ENCODE assay signal across 31 cellular contexts in genomic region chr1:107997846-107998245, GRCh38.
"Had no signal": no experiment of that assay in that cellular context is flagged by ENCODE, and none has a peak within 500 bp of the region (broad histone marks: within the 10 kb centered on the region; RNA-seq: fewer than 3 reads in every experiment).

No MANE protein-coding gene starts in this region.

- H3K9me3 ChIP-seq: adrenal gland, ascending aorta, body of pancreas, breast epithelium had no signal

- H3K27me3 ChIP-seq: adrenal gland, ascending aorta, body of pancreas, brain microvascular endothelial cell, breast epithelium, cardiac muscle cell had no signal

- H3K4me1 ChIP-seq: ascending aorta, body of pancreas, breast epithelium had no signal

- DNase-seq: activated effector memory CD4-positive, alpha-beta T cell treated with anti-CD3 and anti-CD28 coated beads, Interleukin-2, amount 50 U/mL, for 16 hours; activated effector memory CD4-positive, alpha-beta T cell treated with Interleukin-2 at 50 U/mL for 16 hours; activated gamma-delta T cell; activated gamma-delta T cell treated with Interleukin-2 at 50 U/mL for 16 hours; activated naive CD4-positive, alpha-beta T cell; activated naive CD4-positive, alpha-beta T cell treated with anti-CD3 and anti-CD28 coated beads for 36 hours; activated naive CD4-positive, alpha-beta T cell treated with anti-CD3 and anti-CD28 coated beads, Interleukin-2, amount 10 ng/mL, durations not matched to agents 7 days and 5 days; activated naive CD4-positive, alpha-beta T cell treated with anti-CD3 and anti-CD28 coated beads, Interleukin-2, amount 50 U/mL, for 16 hours; activated naive CD4-positive, alpha-beta T cell treated with Interleukin-2 at 50 U/mL for 16 hours; activated naive CD8-positive, alpha-beta T cell treated with anti-CD3 and anti-CD28 coated beads for 36 hours; activated naive CD8-positive, alpha-beta T cell treated with anti-CD3 and anti-CD28 coated beads, Interleukin-2, amount 10 ng/mL, durations not matched to agents 7 days and 5 days; activated naive CD8-positive, alpha-beta T cell treated with anti-CD3 and anti-CD28 coated beads, Interleukin-2, amount 50 U/mL, for 24 hours; activated T-cell treated with anti-CD3 and anti-CD28 coated beads, Interleukin-2, amount 50 U/mL, for 1 hour; activated T-cell treated with anti-CD3 and anti-CD28 coated beads, Interleukin-2, amount 50 U/mL, for 24 hours; activated T-cell treated with anti-CD3 and anti-CD28 coated beads, Interleukin-2, amount 50 U/mL, for 4 hours; activated T-cell treated with anti-CD3 and anti-CD28 coated beads, Interleukin-2, amount 50 U/mL, for 48 hours; activated T-cell treated with anti-CD3 and anti-CD28 coated beads, Interleukin-2, amount 50 U/mL, for 72 hours; adrenal gland; amniotic stem cell; amygdala; aorta; body of pancreas; brain microvascular endothelial cell; caudate nucleus; central memory CD4-positive, alpha-beta T cell; cerebellar nuclear complex had no signal

- H3K36me3 ChIP-seq: adrenal gland, ascending aorta, brain microvascular endothelial cell, breast epithelium, cardiac muscle cell had no signal

- H3K4me3 ChIP-seq: adrenal gland, ascending aorta, body of pancreas, breast epithelium, cardiac muscle cell had no signal

- ATAC-seq: activated naive CD4-positive, alpha-beta T cell treated with anti-CD3 and anti-CD28 coated beads, Interleukin-2, amount 50 U/mL, for 72 hours; activated naive CD8-positive, alpha-beta T cell treated with anti-CD3 and anti-CD28 coated beads, Interleukin-2, amount 50 U/mL, for 24 hours; activated T-cell treated with anti-CD3 and anti-CD28 coated beads, Interleukin-2, amount 50 U/mL, for 4 hours; activated T-cell treated with anti-CD3 and anti-CD28 coated beads, Interleukin-2, amount 50 U/mL, for 72 hours; activated T-helper 17 cell treated with anti-CD3 and anti-CD28 coated beads, Interleukin-2, amount 50 U/mL, for 72 hours; body of pancreas had no signal

- H3K27ac ChIP-seq: adrenal gland, ascending aorta, body of pancreas, brain microvascular endothelial cell, breast epithelium, cardiac muscle cell had no signal
